Comparison of ENCODE assay signal across 8 cellular contexts in the genomic region with DNA sequence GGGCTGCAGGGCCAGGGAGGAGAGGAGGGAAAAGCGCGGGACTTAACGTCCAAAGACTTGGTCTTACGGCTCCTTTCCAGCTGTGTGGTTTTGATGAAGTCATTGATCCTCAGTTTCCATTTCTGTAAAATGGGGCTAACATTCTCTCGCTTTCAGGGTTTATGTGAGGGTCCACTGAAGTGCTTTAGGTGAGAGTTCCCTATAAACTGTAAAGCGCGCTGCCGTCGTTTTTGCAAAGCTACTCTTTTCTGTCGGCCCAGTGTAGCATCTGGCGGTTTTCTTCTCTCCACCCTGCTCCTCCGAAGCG. TPM values are rescaled to one million over a fixed set of nuclear protein-coding genes. Genes with fewer than 3 reads are reported as not detected.
DNase-seq lines count a peak whose midpoint lies in the region; ATAC-seq, FAIRE-seq and TF ChIP-seq lines count a peak whose summit lies in the region.

No MANE protein-coding gene starts in this region.

- no peak for ATAC-seq in HG02610 (IDR thresholded peaks at IDR 0.05; ENCODE audit: unreplicated experiment)

- H3K4me1 ChIP-seq in BLaER1 (peaks cover 25% of the 10 kb centered on the region), Loucy (ENCODE audit: insufficient read depth, low read length, poor library complexity, severe bottlenecking) (peaks cover 10% of the 10 kb centered on the region), ectodermal cell (ENCODE audit: control insufficient read depth, insufficient read depth, low read length) (peaks cover 6% of the 10 kb centered on the region)

- H3K79me2 ChIP-seq in Loucy (ENCODE audit: insufficient read depth, low read length) (peaks cover 26% of the 10 kb centered on the region; the same call in 1 of the 2 replicates), neural cell (replicated peaks; ENCODE audit: insufficient read depth, low read length) (peaks cover 3% of the 10 kb centered on the region)

- FAIRE-seq in H54 (lab: Jason Lieb, UNC): no peak

- no peak for TF ChIP-seq EP300 in neural cell (conservative IDR thresholded peaks at IDR 0.05; ENCODE audit: poor library complexity, severe bottlenecking)

- H3F3A ChIP-seq in Loucy (ENCODE audit: low read depth): no peaks in the 10 kb centered on the region
- no peaks in the 10 kb centered on the region for H3F3A ChIP-seq in neural cell (ENCODE audit: insufficient read depth, low read length, poor library complexity, severe bottlenecking)

- H3K27me3 ChIP-seq in BLaER1 (no peaks in the 10 kb centered on the region), Loucy (ENCODE audit: insufficient read depth, low read length, poor library complexity, severe bottlenecking) (no peaks in the 10 kb centered on the region), ectodermal cell (ENCODE audit: control insufficient read depth, insufficient read depth, low read length, poor library complexity, severe bottlenecking) (no peaks in the 10 kb centered on the region), neural cell (ENCODE audit: insufficient read depth, low read depth, low read length) (no peaks in the 10 kb centered on the region)

- H3K9ac ChIP-seq in BLaER1: peak overlapping the region; percentile 92
- H3K9ac ChIP-seq in Loucy (ENCODE audit: low read depth, low read length, poor library complexity, severe bottlenecking): peak overlapping the region; percentile 94
- H3K9ac ChIP-seq in neural cell (ENCODE audit: low read length): peak overlapping the region; percentile 99

- peak overlapping the region; percentile 47 for H2AFZ ChIP-seq in Loucy (ENCODE audit: low read length)
- H2AFZ ChIP-seq in neural cell (ENCODE audit: low read depth, low read length): peak overlapping the region; percentile 94

- H3K4me3 ChIP-seq in BLaER1 (peak overlapping the region; percentile 82), Loucy (ENCODE audit: low read length, poor library complexity, severe bottlenecking) (peak overlapping the region; percentile 88), ectodermal cell (ENCODE audit: insufficient read depth, low read depth, low read length) (peak overlapping the region; percentile 100), neural cell (ENCODE audit: low read length) (peak overlapping the region; percentile 96)

- H3K36me3 ChIP-seq in BLaER1 (peaks cover 22% of the 10 kb centered on the region), Loucy (ENCODE audit: insufficient read depth, low read length) (no peaks in the 10 kb centered on the region), ectodermal cell (ENCODE audit: control insufficient read depth, insufficient read depth, low read length) (no peaks in the 10 kb centered on the region), neural cell (ENCODE audit: insufficient read depth, low read length) (no peaks in the 10 kb centered on the region)

- no peak for DNase-seq in H54 (ENCODE audit: insufficient read length, low spot score)
- no peak for DNase-seq in GM13976 (ENCODE audit: low spot score)
- no peak for DNase-seq in cortex of kidney (lab: John Stamatoyannopoulos, UW)

- 53 to 56% methylated on average over 13 of the region's 13 CpGs for WGBS in ectodermal cell, 2 experiments

- no peak for TF ChIP-seq RAD21 in neural cell (conservative IDR thresholded peaks at IDR 0.05)

- TF ChIP-seq POLR2A in H54 (IDR thresholded peaks at IDR 0.05; ENCODE audit: low read depth, low read length): no peak

- H4K20me1 ChIP-seq in BLaER1 (no peaks in the 10 kb centered on the region), Loucy (ENCODE audit: insufficient read depth, low read length, poor library complexity, severe bottlenecking) (no peaks in the 10 kb centered on the region), neural cell (ENCODE audit: insufficient read depth) (no peaks in the 10 kb centered on the region)

- in situ Hi-C loops in GM13976 (cut with MboI; ENCODE audit: low sequenced_read_pairs, unreplicated experiment): no loop called here

- H3K9me2 ChIP-seq in Loucy (replicated peaks; ENCODE audit: low read depth, low read length) (no peaks in the 10 kb centered on the region), neural cell (ENCODE audit: insufficient read depth, low read length) (no peaks in the 10 kb centered on the region)

- TF ChIP-seq CTCF in Loucy (conservative IDR thresholded peaks at IDR 0.05; ENCODE audit: low read length) (no peak), neural cell (IDR thresholded peaks at IDR 0.05; ENCODE audit: poor library complexity, severe bottlenecking) (no peak), GM13976 (IDR thresholded peaks at IDR 0.05; ENCODE audit: borderline replicate concordance, control extremely low read depth, extremely low read depth, insufficient read depth, missing control alignments) (no peak)

- H3K9me3 ChIP-seq in BLaER1: no peaks in the 10 kb centered on the region
- no peaks in the 10 kb centered on the region for H3K9me3 ChIP-seq in Loucy (ENCODE audit: insufficient read depth, low read depth, low read length)
- no peaks in the 10 kb centered on the region for H3K9me3 ChIP-seq in ectodermal cell (ENCODE audit: control insufficient read depth, low read length)
- H3K9me3 ChIP-seq in neural cell (ENCODE audit: low read length): no peaks in the 10 kb centered on the region

- H3K4me2 ChIP-seq in BLaER1 (peak overlapping the region; percentile 89), Loucy (ENCODE audit: low read depth, low read length, poor library complexity, severe bottlenecking) (peak overlapping the region; percentile 73), neural cell (ENCODE audit: low read length) (peak overlapping the region; percentile 80)

- H3K27ac ChIP-seq in BLaER1: no peak overlapping the region
- no peak overlapping the region for H3K27ac ChIP-seq in ectodermal cell (ENCODE audit: insufficient read depth, low read depth, low read length, poor library complexity, severe bottlenecking)
- peak overlapping the region; percentile 97 for H3K27ac ChIP-seq in neural cell (ENCODE audit: low read length)

TF ChIP-seq in neural cell, 6 proteins besides CTCF, POLR2A, EP300 and RAD21:
- TF ChIP-seq SMC3 (conservative IDR thresholded peaks at IDR 0.05; ENCODE audit: poor library complexity): no peak
- TF ChIP-seq POLR2AphosphoS5 (IDR thresholded peaks at IDR 0.05): no peak
- TF ChIP-seq, protein P1, sequence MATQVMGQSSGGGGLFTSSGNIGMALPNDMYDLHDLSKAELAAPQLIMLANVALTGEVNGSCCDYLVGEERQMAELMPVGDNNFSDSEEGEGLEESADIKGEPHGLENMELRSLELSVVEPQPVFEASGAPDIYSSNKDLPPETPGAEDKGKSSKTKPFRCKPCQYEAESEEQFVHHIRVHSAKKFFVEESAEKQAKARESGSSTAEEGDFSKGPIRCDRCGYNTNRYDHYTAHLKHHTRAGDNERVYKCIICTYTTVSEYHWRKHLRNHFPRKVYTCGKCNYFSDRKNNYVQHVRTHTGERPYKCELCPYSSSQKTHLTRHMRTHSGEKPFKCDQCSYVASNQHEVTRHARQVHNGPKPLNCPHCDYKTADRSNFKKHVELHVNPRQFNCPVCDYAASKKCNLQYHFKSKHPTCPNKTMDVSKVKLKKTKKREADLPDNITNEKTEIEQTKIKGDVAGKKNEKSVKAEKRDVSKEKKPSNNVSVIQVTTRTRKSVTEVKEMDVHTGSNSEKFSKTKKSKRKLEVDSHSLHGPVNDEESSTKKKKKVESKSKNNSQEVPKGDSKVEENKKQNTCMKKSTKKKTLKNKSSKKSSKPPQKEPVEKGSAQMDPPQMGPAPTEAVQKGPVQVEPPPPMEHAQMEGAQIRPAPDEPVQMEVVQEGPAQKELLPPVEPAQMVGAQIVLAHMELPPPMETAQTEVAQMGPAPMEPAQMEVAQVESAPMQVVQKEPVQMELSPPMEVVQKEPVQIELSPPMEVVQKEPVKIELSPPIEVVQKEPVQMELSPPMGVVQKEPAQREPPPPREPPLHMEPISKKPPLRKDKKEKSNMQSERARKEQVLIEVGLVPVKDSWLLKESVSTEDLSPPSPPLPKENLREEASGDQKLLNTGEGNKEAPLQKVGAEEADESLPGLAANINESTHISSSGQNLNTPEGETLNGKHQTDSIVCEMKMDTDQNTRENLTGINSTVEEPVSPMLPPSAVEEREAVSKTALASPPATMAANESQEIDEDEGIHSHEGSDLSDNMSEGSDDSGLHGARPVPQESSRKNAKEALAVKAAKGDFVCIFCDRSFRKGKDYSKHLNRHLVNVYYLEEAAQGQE (IDR thresholded peaks at IDR 0.05; ENCODE audit: borderline replicate concordance): no peak
- no peak for TF ChIP-seq TAF1 (IDR thresholded peaks at IDR 0.05; ENCODE audit: low read depth)
- no peak for TF ChIP-seq MXI1 (conservative IDR thresholded peaks at IDR 0.05; ENCODE audit: poor library complexity, severe bottlenecking)
- no peak for TF ChIP-seq EZH2 (IDR thresholded peaks at IDR 0.05; ENCODE audit: borderline replicate concordance, insufficient read depth, low read length, poor library complexity, severe bottlenecking)

RNA-seq across cellular contexts. Expression of gene DNAJC17, which starts 0.6 kb away (rescaled TPM):
- polyA plus RNA-seq in ectodermal cell (2013, experiment 1 of 4): 39.2 TPM
- polyA plus RNA-seq in ectodermal cell (2013, experiment 2 of 4): 41.5 TPM
- 30.6 TPM for polyA plus RNA-seq in ectodermal cell (2013, experiment 3 of 4)
- polyA plus RNA-seq in ectodermal cell (2013, experiment 4 of 4): 35.6 TPM
- 68.5 and 79.6 TPM in 2 replicates for polyA plus RNA-seq in neural cell
- 23.6 and 37.9 TPM in 2 replicates for polyA minus RNA-seq in neural cell

RNA-seq across cellular contexts. Expression of gene ZFYVE19, which starts 1.0 kb away (rescaled TPM):
- polyA plus RNA-seq in ectodermal cell (2013, experiment 1 of 4): 20.2 TPM
- 14.5 TPM for polyA plus RNA-seq in ectodermal cell (2013, experiment 2 of 4)
- polyA plus RNA-seq in ectodermal cell (2013, experiment 3 of 4): 13.3 TPM
- polyA plus RNA-seq in ectodermal cell (2013, experiment 4 of 4): 17.6 TPM
- 48.2 and 63.7 TPM in 2 replicates for polyA plus RNA-seq in neural cell
- polyA minus RNA-seq in neural cell: 19.0 and 25.3 TPM in 2 replicates

RNA-seq across cellular contexts. Expression of gene PPP1R14D, which starts 20.7 kb away (rescaled TPM):
- not detected for polyA plus RNA-seq in ectodermal cell (2013, experiment 1 of 4)
- not detected for polyA plus RNA-seq in ectodermal cell (2013, experiment 2 of 4)
- polyA plus RNA-seq in ectodermal cell (2013, experiment 3 of 4): not detected
- not detected for polyA plus RNA-seq in ectodermal cell (2013, experiment 4 of 4)
- polyA plus RNA-seq in neural cell: not detected in 2 replicates
- polyA minus RNA-seq in neural cell: not detected in 2 replicates

RNA-seq across cellular contexts. Expression of gene SPINT1, which starts 36.0 kb away (rescaled TPM):
- polyA plus RNA-seq in ectodermal cell (2013, experiment 1 of 4): 7.4 TPM
- 9.6 TPM for polyA plus RNA-seq in ectodermal cell (2013, experiment 2 of 4)
- polyA plus RNA-seq in ectodermal cell (2013, experiment 3 of 4): 8.1 TPM
- 9.8 TPM for polyA plus RNA-seq in ectodermal cell (2013, experiment 4 of 4)
- polyA plus RNA-seq in neural cell: 0.18 and 0.68 TPM in 2 replicates
- polyA minus RNA-seq in neural cell: not detected in 2 replicates

RNA-seq across cellular contexts. Expression of gene C15orf62, which starts 38.1 kb away (rescaled TPM):
- not detected for polyA plus RNA-seq in ectodermal cell (2013, experiment 1 of 4)
- polyA plus RNA-seq in ectodermal cell (2013, experiment 2 of 4): not detected
- polyA plus RNA-seq in ectodermal cell (2013, experiment 3 of 4): not detected
- not detected for polyA plus RNA-seq in ectodermal cell (2013, experiment 4 of 4)
- not detected in 2 replicates for polyA plus RNA-seq in neural cell
- polyA minus RNA-seq in neural cell: not detected in 2 replicates
